ENCODE assay signal across 9 cellular contexts in the genomic region with DNA sequence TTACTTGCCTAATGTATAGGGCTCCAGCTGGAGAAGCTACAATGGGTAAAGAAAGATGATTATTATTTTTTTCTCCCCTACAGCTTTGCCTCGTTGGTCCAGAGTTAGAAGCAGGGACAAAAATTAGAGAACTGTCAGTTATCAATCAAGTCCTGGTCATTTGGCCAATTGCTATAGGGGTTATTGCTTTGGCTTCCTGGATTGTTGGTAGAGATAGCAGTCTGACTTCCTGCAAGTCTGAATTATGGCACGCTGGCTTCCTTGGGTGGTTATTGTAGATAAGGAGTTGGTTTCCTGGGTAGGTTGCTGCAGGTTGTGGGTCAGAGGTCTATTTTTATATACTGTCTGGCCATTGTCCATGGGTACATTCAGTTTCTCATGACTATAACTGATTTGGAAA.
"Had no signal": no experiment of that assay in that cellular context is flagged by ENCODE, and none has a peak within 500 bp of the region (broad histone marks: within the 10 kb centered on the region; RNA-seq: fewer than 3 reads in every experiment).

No MANE protein-coding gene starts in this region.

- H3K9me3 ChIP-seq: HAP-1 had no signal

- H3K4me1 ChIP-seq: HAP-1 had no signal

- H3K36me3 ChIP-seq: HAP-1 had no signal

- ATAC-seq: HCT116 had no signal

- H3K9me3 Mint-ChIP-seq: HFFc6 had no signal

- H3K27ac Mint-ChIP-seq: HFFc6 had no signal

- H3K9ac ChIP-seq: GM23248 had no signal

- FAIRE-seq: HTR-8/SVneo had no signal

- H3K4me3 Mint-ChIP-seq: HFFc6, IgD-negative memory B cell had no signal

- H3K27me3 Mint-ChIP-seq: IgD-negative memory B cell had no signal

- H3K27ac ChIP-seq: GM23248 had no signal

- DNase-seq: GM23248, GOT3, H7, HFFc6, KG1 had no signal

- H3K4me3 ChIP-seq: GM23248, HAP-1 had no signal

- H2AFZ ChIP-seq: GM23248 had no signal
